In the genomic region with DNA sequence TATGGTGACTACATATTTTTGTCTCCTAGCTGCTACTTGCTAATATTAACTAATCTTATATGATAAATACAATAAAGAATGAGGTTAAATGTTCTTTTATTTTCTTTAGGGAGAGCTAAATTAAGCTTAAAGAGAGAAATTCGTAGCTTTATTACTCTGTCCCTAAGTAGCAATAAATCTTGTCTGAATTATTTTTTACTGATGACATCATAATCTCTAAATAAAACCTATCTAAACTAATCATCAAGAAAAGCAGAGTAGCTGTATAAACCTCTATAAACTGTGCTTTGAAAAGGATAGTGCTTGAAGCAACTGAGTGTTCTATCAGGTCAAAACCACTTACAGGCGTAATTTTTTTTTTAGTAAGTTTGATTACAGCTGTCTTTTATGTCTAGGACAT, we compare ENCODE assay signal across 26 cellular contexts.
"Had no signal": no experiment of that assay in that cellular context is flagged by ENCODE, and none has a peak within 500 bp of the region (broad histone marks: within the 10 kb centered on the region; RNA-seq: fewer than 3 reads in every experiment).

No MANE protein-coding gene starts in this region.

- H3K27ac ChIP-seq: left lung, ovary, prostate gland, sigmoid colon, spleen, suprapubic skin, thoracic aorta, tibial artery, upper lobe of right lung had no signal

- DNase-seq: hippocampal formation; kidney; left colon; left lung; midbrain; mucosa of descending colon; naive thymus-derived CD4-positive, alpha-beta T cell; ovary; posterior cingulate gyrus; retina; right cardiac atrium; sigmoid colon; small intestine; spleen; stimulated activated CD4-positive, alpha-beta T cell treated with anti-CD3 and anti-CD28 coated beads, Interleukin-4, amount 100 ng/mL, for 24 hours; stimulated activated naive CD4-positive, alpha-beta T cell; tibial artery; trophoblast cell; upper lobe of right lung had no signal

- FAIRE-seq: small intestine, urothelium cell line had no signal

- ATAC-seq: left colon; left lung; mucosa of descending colon; naive thymus-derived CD4-positive, alpha-beta T cell; natural killer cell treated with Interleukin-12 subunit alpha and Interleukin-12 subunit beta and Interleukin-15 and Interleukin-18, amount 100 ng/mL, for 72 hours; right cardiac atrium; stimulated activated effector memory CD8-positive, alpha-beta T cell treated with anti-CD3 and anti-CD28 coated beads, Interleukin-12 subunit alpha, Interleukin-12 subunit beta, amount 100 ng/mL, for 72 hours; upper lobe of right lung had no signal

- H3K4me3 ChIP-seq: left lung, lung, mucosa of descending colon, ovary, prostate gland, sigmoid colon, spleen, suprapubic skin, thoracic aorta, tibial artery, upper lobe of right lung had no signal

- H3K36me3 ChIP-seq: ovary, prostate gland, suprapubic skin, thoracic aorta had no signal

- H3K9me3 ChIP-seq: left lung, mucosa of descending colon, ovary, prostate gland, sigmoid colon, spleen, suprapubic skin, thoracic aorta, tibial artery, upper lobe of right lung had no signal

- H3K27me3 ChIP-seq: left lung, ovary, sigmoid colon, spleen, suprapubic skin, tibial artery, upper lobe of right lung had no signal

- H3K4me1 ChIP-seq: left lung, prostate gland, sigmoid colon, spleen, suprapubic skin, tibial artery, upper lobe of right lung had no signal
